In the genomic region with DNA sequence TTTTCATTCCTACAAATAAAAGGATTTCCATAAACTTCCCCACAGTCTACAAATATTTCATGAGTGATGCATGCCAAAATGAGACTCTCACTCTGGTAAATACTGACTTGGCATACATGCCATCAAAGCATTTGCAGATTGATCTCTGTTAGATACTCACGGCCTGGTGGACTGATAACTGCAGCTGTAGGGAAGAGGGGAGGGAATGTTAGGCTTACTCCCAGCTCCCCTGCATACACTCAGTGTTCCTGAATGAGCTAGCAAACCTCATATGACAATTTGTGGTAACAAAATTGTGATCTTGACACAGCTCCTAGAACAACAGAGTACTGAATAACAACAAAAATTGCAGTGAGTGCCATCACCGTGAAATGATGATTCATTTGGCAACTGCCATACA, we compare ENCODE assay signal across 36 cellular contexts.
DNase-seq lines count a peak whose midpoint lies in the region; ATAC-seq and TF ChIP-seq lines count a peak whose summit lies in the region.
"Had no signal": no experiment of that assay in that cellular context is flagged by ENCODE, and none has a peak within 500 bp of the region (broad histone marks: within the 10 kb centered on the region; RNA-seq: fewer than 3 reads in every experiment).

No MANE protein-coding gene starts in this region.

- H3K27me3 ChIP-seq in PC-3 (ENCODE audit: low read length) (no peaks in the 10 kb centered on the region), osteoblast (ENCODE audit: insufficient read depth, low read length) (no peaks in the 10 kb centered on the region), dorsolateral prefrontal cortex (no peaks in the 10 kb centered on the region)
- H3K27me3 ChIP-seq: gastrocnemius medialis, suprapubic skin had no signal

- POLR2A ChIA-PET in PC-3 (lab: Charles Lee; ENCODE audit: unreplicated experiment): no interaction called here

- H3K36me3 ChIP-seq in PC-3 (ENCODE audit: low read depth, low read length) (no peaks in the 10 kb centered on the region), osteoblast (ENCODE audit: insufficient read depth, low read length) (no peaks in the 10 kb centered on the region)
- H3K36me3 ChIP-seq: gastrocnemius medialis, suprapubic skin had no signal

- H3F3A ChIP-seq in PC-3 (ENCODE audit: low read length, unreplicated experiment): no peaks in the 10 kb centered on the region

- H3K4me1 ChIP-seq in PC-3 (ENCODE audit: insufficient read depth, low read length): peaks cover 13% of the 10 kb centered on the region
- peaks cover 19% of the 10 kb centered on the region for H3K4me1 ChIP-seq in osteoblast (ENCODE audit: insufficient read depth, low read length)
- H3K4me1 ChIP-seq: gastrocnemius medialis, suprapubic skin had no signal

- H3K27ac ChIP-seq in PC-3 (ENCODE audit: low read length): no peak overlapping the region
- H3K27ac ChIP-seq in osteoblast (ENCODE audit: low read depth, low read length): no peak overlapping the region
- peak overlapping the region in 7 of 59 donors; percentile 3 to 55 (median 22) for H3K27ac ChIP-seq in dorsolateral prefrontal cortex
- H3K27ac ChIP-seq: A549, gastrocnemius medialis, skin epidermis, suprapubic skin, VCaP had no signal

- no peak overlapping the region for H3K9ac ChIP-seq in PC-3 (ENCODE audit: low read length)

- CTCF ChIA-PET in PC-3 (lab: Charles Lee): no interaction called here

- intact Hi-C loops in PC-3 (cut with micrococcal nuclease): no loop called here
- intact Hi-C loops in cardiac septum (cut with DNase I): no loop called here
- intact Hi-C loops in dorsolateral prefrontal cortex (cut with DNase I): no loop called here

- H3K79me2 ChIP-seq in PC-3 (ENCODE audit: low read length) (no peaks in the 10 kb centered on the region), osteoblast (ENCODE audit: insufficient read depth, low read length) (no peaks in the 10 kb centered on the region)

- no peak overlapping the region for H3K4me3 ChIP-seq in PC-3 (ENCODE audit: low read length)
- H3K4me3 ChIP-seq in osteoblast (ENCODE audit: insufficient read depth, low read length): no peak overlapping the region
- no peak overlapping the region for H3K4me3 ChIP-seq in dorsolateral prefrontal cortex
- H3K4me3 ChIP-seq: A549, gastrocnemius medialis, GM12878, lung, mucosa of descending colon, skin epidermis, suprapubic skin had no signal

- H3K9me3 ChIP-seq in PC-3 (ENCODE audit: low read length): no peaks in the 10 kb centered on the region
- H3K9me3 ChIP-seq in osteoblast (ENCODE audit: low read depth, low read length): no peaks in the 10 kb centered on the region
- H3K9me3 ChIP-seq: A549, gastrocnemius medialis, mucosa of descending colon, suprapubic skin had no signal

- TF ChIP-seq CTCF in PC-3 (conservative IDR thresholded peaks at IDR 0.05; ENCODE audit: low read depth, low read length): no peak
- no peak for TF ChIP-seq CTCF in osteoblast (IDR thresholded peaks at IDR 0.05; ENCODE audit: extremely low read depth, low read depth, low read length)
- no peak for TF ChIP-seq CTCF in dorsolateral prefrontal cortex (IDR thresholded peaks at IDR 0.05 in 54 of 56, conservative IDR thresholded peaks at IDR 0.05 in 2 of 56; ENCODE audit: low read depth in 1 of 56, partially characterized antibody in 56 of 56)

- H3K4me2 ChIP-seq in PC-3 (ENCODE audit: low read length) (no peak overlapping the region), osteoblast (ENCODE audit: insufficient read depth, low read length) (peak overlapping the region; percentile 49)
- H3K4me2 ChIP-seq: A549 had no signal

- no peaks in the 10 kb centered on the region for H3K9me2 ChIP-seq in PC-3 (replicated peaks; ENCODE audit: low read length)

- BruUV-seq in PC-3 (replicated peaks; lab: Mats Ljungman, UMichigan): no TSS peak

- peak; percentile 74 for ATAC-seq in PC-3
- ATAC-seq in HG03432 (IDR thresholded peaks at IDR 0.05; ENCODE audit: unreplicated experiment): no peak
- ATAC-seq in GM21360 (IDR thresholded peaks at IDR 0.05; ENCODE audit: unreplicated experiment): no peak
- ATAC-seq: A549; activated CD4-positive, alpha-beta T cell treated with anti-CD3 and anti-CD28 coated beads for 36 hours; activated naive CD4-positive, alpha-beta T cell treated with anti-CD3 and anti-CD28 coated beads, Interleukin-2, amount 50 U/mL, for 72 hours; effector memory CD8-positive, alpha-beta T cell; gastrocnemius medialis; GM12878; left cardiac atrium; mucosa of descending colon had no signal

- DNase-seq in Ammon's horn (ENCODE audit: low spot score) (peak; percentile 54), PC-3 (peak; percentile 49), fibroblast of gingiva (ENCODE audit: low read depth) (peak; percentile 60), osteoblast (ENCODE audit: insufficient read length, low spot score, missing footprints) (peak; percentile 81), cardiac septum (ENCODE audit: low spot score) (no peak), dorsolateral prefrontal cortex (no peak)
- DNase-seq: activated CD4-positive, alpha-beta T cell treated with anti-CD3 and anti-CD28 coated beads for 36 hours; activated CD8-positive, alpha-beta memory T cell treated with anti-CD3 and anti-CD28 coated beads for 24 hours; activated T-cell treated with anti-CD3 and anti-CD28 coated beads for 4 hours; caudate nucleus; CD8-positive, alpha-beta memory T cell; cortex of kidney; effector memory CD8-positive, alpha-beta T cell; erythroblast; gastrocnemius medialis; H9; hypothalamus; KG1; left cardiac atrium; mucosa of descending colon; MV-4-11; NCI-H1436; NCI-H2081 treated with DMSO at 0.1 percent for 48 hours; NCI-H226; NCI-H526 treated with DMSO at 0.1 percent for 48 hours; stimulated activated naive CD4-positive, alpha-beta T cell; SW 1271 had no signal

- H2AFZ ChIP-seq in PC-3 (ENCODE audit: low read length) (0 out of 2 replicates have a peak overlapping the region, but pooled peaks have one; percentile 8), osteoblast (ENCODE audit: low read length) (peak overlapping the region; percentile 20)

- H4K20me1 ChIP-seq in PC-3 (ENCODE audit: low read length) (no peaks in the 10 kb centered on the region), osteoblast (ENCODE audit: insufficient read depth, low read length) (no peaks in the 10 kb centered on the region)

Comparison
In these comparisons a context has a peak if more than half of its experiments do, and no peak if none do; other contexts are left out.
1. DNase-seq: peak in Ammon's horn (single experiment), PC-3 (single experiment), fibroblast of gingiva (single experiment) and osteoblast (single experiment); none in cardiac septum (single experiment) and dorsolateral prefrontal cortex (0 of 10).